In the genomic region with DNA sequence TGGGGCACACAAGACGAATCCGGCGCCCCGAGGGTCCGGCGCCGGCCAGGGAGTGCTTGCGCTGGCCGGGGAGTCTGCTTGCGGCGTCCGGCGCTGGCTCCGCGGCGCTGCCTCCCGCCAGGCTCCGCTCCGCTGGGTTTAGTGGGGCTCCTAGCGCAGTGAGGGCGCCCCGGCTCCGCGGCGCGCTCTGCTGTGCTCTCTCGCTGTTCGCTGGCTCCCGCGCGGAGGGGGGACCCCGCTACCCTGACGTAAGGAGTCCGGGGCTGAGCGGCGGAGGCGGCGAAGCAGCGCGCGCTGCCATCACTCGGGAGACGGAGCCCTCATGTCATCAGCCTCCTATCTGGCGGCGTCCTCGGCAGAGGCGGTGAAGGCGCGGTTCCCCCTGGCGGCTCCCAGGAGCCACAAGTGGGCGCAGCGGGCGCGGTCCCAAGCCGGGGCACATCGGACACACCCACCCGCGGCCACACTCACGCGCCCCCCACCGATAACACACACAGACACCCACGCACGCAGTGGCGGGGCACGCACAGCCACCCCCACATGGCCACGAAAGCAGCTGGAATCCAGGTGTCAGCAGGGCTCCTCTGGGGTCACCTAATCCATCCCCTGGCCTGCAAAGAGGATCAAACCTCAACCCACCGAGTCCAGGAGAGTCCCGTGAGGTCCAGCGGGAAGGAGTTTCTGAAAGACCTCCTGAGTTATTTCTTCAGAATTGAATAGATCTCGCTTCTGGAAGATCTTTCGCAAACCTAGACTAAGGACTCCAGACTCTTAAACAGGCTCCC, we compare ENCODE assay signal across 13 cellular contexts. TPM values are rescaled to one million over a fixed set of nuclear protein-coding genes. Genes with fewer than 3 reads are reported as not detected.
DNase-seq lines count a peak whose midpoint lies in the region; ATAC-seq and TF ChIP-seq lines count a peak whose summit lies in the region.
"Had no signal": no experiment of that assay in that cellular context is flagged by ENCODE, and none has a peak within 500 bp of the region (broad histone marks: within the 10 kb centered on the region; RNA-seq: fewer than 3 reads in every experiment).

A gene (minus strand): TSS at position 189 of the 785 bp plus-strand sequence. CDS start 482 bp downstream, outside the sequence.

- H3K4me1 ChIP-seq in iPS DF 6.9 (ENCODE audit: control insufficient read depth, insufficient read depth, low read length) (peaks cover 6% of the 10 kb centered on the region), suprapubic skin (peaks cover 30% of the 10 kb centered on the region), stomach (peaks cover 0 to 32% (median 17%) of the 10 kb centered on the region in 4 donors), vagina (peaks cover 13% of the 10 kb centered on the region)

- TF ChIP-seq POLR2A in suprapubic skin (IDR thresholded peaks at IDR 0.05) (no peak), stomach (IDR thresholded peaks at IDR 0.05) (no peak), vagina (IDR thresholded peaks at IDR 0.05) (no peak)

- ATAC-seq in left ventricle myocardium superior: peak; percentile 29
- no peak for ATAC-seq in Right ventricle myocardium superior (ENCODE audit: poor library complexity)
- ATAC-seq: activated T-cell treated with anti-CD3 and anti-CD28 coated beads, Interleukin-2, amount 50 U/mL, for 72 hours had no signal

- no peak within 1 kb of the TSS for H3K27ac Mint-ChIP-seq in activated T-helper 2 cell treated with anti-CD3 and anti-CD28 coated beads, Interferon-gamma antibody, Interleukin-2, Interleukin-4, amounts not matched to agents 10 μg/mL and 5 μg/mL and 100 μg/mL, durations not matched to agents 14 hours and 24 hours and 36 hours
- H3K27ac Mint-ChIP-seq: activated T-cell treated with anti-CD3 and anti-CD28 coated beads, Interleukin-2, amount 50 U/mL, for 72 hours; CD4-positive, CD25-positive, alpha-beta regulatory T cell; T-helper 2 cell treated with Interferon-gamma antibody and Interleukin-4, amounts not matched to agents 5 μg/mL and 100 μg/mL, for 36 hours had no signal

- H3K36me3 Mint-ChIP-seq in activated T-helper 2 cell treated with anti-CD3 and anti-CD28 coated beads, Interferon-gamma antibody, Interleukin-2, Interleukin-4, amounts not matched to agents 10 μg/mL and 5 μg/mL and 100 μg/mL, durations not matched to agents 14 hours and 24 hours and 36 hours (ENCODE audit: low read depth): no peaks in the 10 kb centered on the region
- H3K36me3 Mint-ChIP-seq: CD4-positive, CD25-positive, alpha-beta regulatory T cell had no signal

- H3K27me3 ChIP-seq in iPS DF 6.9 (ENCODE audit: control insufficient read depth, insufficient read depth, low read length) (peaks cover 27% of the 10 kb centered on the region), suprapubic skin (peaks cover 90% of the 10 kb centered on the region), stomach (peaks cover 26 to 96% (median 64%) of the 10 kb centered on the region in 3 donors), vagina (peaks cover 13% of the 10 kb centered on the region)

- DNase-seq in left ventricle myocardium superior (peak; percentile 31), Right ventricle myocardium superior (no peak), NCI-H526 treated with DMSO at 0.1 percent for 48 hours (lab: John Stamatoyannopoulos, UW) (peak; percentile 52), iPS DF 6.9 (ENCODE audit: low read depth, low spot score) (no peak), suprapubic skin (ENCODE audit: low spot score in 2 of 2) (no peak), stomach (no peak), vagina (ENCODE audit: extremely low spot score in 2 of 2) (no peak)
- no peak for DNase-seq in activated T-helper 2 cell treated with anti-CD3 and anti-CD28 coated beads, Interferon-gamma antibody, Interleukin-2, Interleukin-4, amounts not matched to agents 10 μg/mL and 5 μg/mL and 100 μg/mL, durations not matched to agents 14 hours and 24 hours and 36 hours (ENCODE audit: low spot score)
- DNase-seq: CD4-positive, CD25-positive, alpha-beta regulatory T cell; stimulated activated CD4-positive, alpha-beta T cell treated with anti-CD3 and anti-CD28 coated beads, Interleukin-1b, Interleukin-23, amount 100 ng/mL, for 48 hours had no signal

- intact Hi-C loops in left ventricle myocardium superior (cut with micrococcal nuclease) (no loop called here), Right ventricle myocardium superior (cut with DNase I) (no loop called here), stomach (cut with DNase I; ENCODE audit: low total_unique reads) (no loop called here), vagina (cut with DNase I) (no loop called here)
- intact Hi-C loops in activated T-helper 2 cell treated with anti-CD3 and anti-CD28 coated beads, Interferon-gamma antibody, Interleukin-2, Interleukin-4, amounts not matched to agents 10 μg/mL and 5 μg/mL and 100 μg/mL, durations not matched to agents 14 hours and 24 hours and 36 hours (cut with micrococcal nuclease): no loop called here

- TF ChIP-seq EP300 in suprapubic skin (IDR thresholded peaks at IDR 0.05) (no peak), stomach (IDR thresholded peaks at IDR 0.05) (no peak)

- H3K9me3 ChIP-seq in iPS DF 6.9 (ENCODE audit: control insufficient read depth, insufficient read depth, low read length) (no peaks in the 10 kb centered on the region), suprapubic skin (no peaks in the 10 kb centered on the region), stomach (no peaks in the 10 kb centered on the region), vagina (no peaks in the 10 kb centered on the region)

- no peaks in the 10 kb centered on the region for H3K4me1 Mint-ChIP-seq in activated T-helper 2 cell treated with anti-CD3 and anti-CD28 coated beads, Interferon-gamma antibody, Interleukin-2, Interleukin-4, amounts not matched to agents 10 μg/mL and 5 μg/mL and 100 μg/mL, durations not matched to agents 14 hours and 24 hours and 36 hours (ENCODE audit: low read depth)
- H3K4me1 Mint-ChIP-seq: CD4-positive, CD25-positive, alpha-beta regulatory T cell had no signal

- H3K4me3 Mint-ChIP-seq in activated T-helper 2 cell treated with anti-CD3 and anti-CD28 coated beads, Interferon-gamma antibody, Interleukin-2, Interleukin-4, amounts not matched to agents 10 μg/mL and 5 μg/mL and 100 μg/mL, durations not matched to agents 14 hours and 24 hours and 36 hours (ENCODE audit: low read depth): no peak within 1 kb of the TSS
- H3K4me3 Mint-ChIP-seq: CD4-positive, CD25-positive, alpha-beta regulatory T cell; T-helper 2 cell treated with Interferon-gamma antibody and Interleukin-4, amounts not matched to agents 5 μg/mL and 100 μg/mL, for 36 hours had no signal

- WGBS in iPS DF 6.9 (ENCODE audit: insufficient coverage, insufficient read length): no CpG with 5 or more reads among the region's 71 CpGs
- no CpG with 5 or more reads among the region's 71 CpGs for WGBS in suprapubic skin
- WGBS in stomach, 5 donors: 4 to 10% (median 4%) methylated on average over 21 to 71 of the region's 71 CpGs

- H3K4me3 ChIP-seq in iPS DF 6.9 (ENCODE audit: low read length) (peak within 1 kb of the TSS; percentile 33; the same call in 1 of the 2 replicates), suprapubic skin (peak within 1 kb of the TSS; percentile 36), stomach (no peak within 1 kb of the TSS), vagina (no peak within 1 kb of the TSS)

- peaks cover 43% of the 10 kb centered on the region for H3K27me3 Mint-ChIP-seq in activated T-helper 2 cell treated with anti-CD3 and anti-CD28 coated beads, Interferon-gamma antibody, Interleukin-2, Interleukin-4, amounts not matched to agents 10 μg/mL and 5 μg/mL and 100 μg/mL, durations not matched to agents 14 hours and 24 hours and 36 hours (ENCODE audit: low read depth)

- H3K9me3 Mint-ChIP-seq in activated T-helper 2 cell treated with anti-CD3 and anti-CD28 coated beads, Interferon-gamma antibody, Interleukin-2, Interleukin-4, amounts not matched to agents 10 μg/mL and 5 μg/mL and 100 μg/mL, durations not matched to agents 14 hours and 24 hours and 36 hours: no peaks in the 10 kb centered on the region
- H3K9me3 Mint-ChIP-seq: activated T-cell treated with anti-CD3 and anti-CD28 coated beads, Interleukin-2, amount 50 U/mL, for 72 hours; T-helper 2 cell treated with Interferon-gamma antibody and Interleukin-4, amounts not matched to agents 5 μg/mL and 100 μg/mL, for 36 hours had no signal

- TF ChIP-seq CTCF in suprapubic skin (IDR thresholded peaks at IDR 0.05) (no peak), stomach (IDR thresholded peaks at IDR 0.05) (no peak), vagina (IDR thresholded peaks at IDR 0.05) (no peak)

- H3K36me3 ChIP-seq in iPS DF 6.9 (ENCODE audit: control insufficient read depth, insufficient read depth, low read length): no peaks in the 10 kb centered on the region
- no peaks in the 10 kb centered on the region for H3K36me3 ChIP-seq in suprapubic skin
- H3K36me3 ChIP-seq in stomach: no peaks in the 10 kb centered on the region
- no peaks in the 10 kb centered on the region for H3K36me3 ChIP-seq in vagina

- H3K27ac ChIP-seq in iPS DF 6.9 (ENCODE audit: low read length): no peak within 1 kb of the TSS
- no peak within 1 kb of the TSS for H3K27ac ChIP-seq in suprapubic skin
- H3K27ac ChIP-seq in stomach: no peak within 1 kb of the TSS
- no peak within 1 kb of the TSS for H3K27ac ChIP-seq in vagina

RNA-seq across cellular contexts. Expression of the gene that starts here (rescaled TPM):
- total RNA-seq in left ventricle myocardium superior (not detected), Right ventricle myocardium superior (not detected), suprapubic skin (under 1 TPM in 1 of 4 donors, not detected in 3; 0.76 TPM), stomach (not detected), vagina (not detected)
- not detected for polyA plus RNA-seq in stomach
- not detected in 2 replicates for total RNA-seq in activated T-helper 2 cell treated with anti-CD3 and anti-CD28 coated beads, Interferon-gamma antibody, Interleukin-2, Interleukin-4, amounts not matched to agents 10 μg/mL and 5 μg/mL and 100 μg/mL, durations not matched to agents 14 hours and 24 hours and 36 hours
- total RNA-seq: activated T-cell treated with anti-CD3 and anti-CD28 coated beads, Interleukin-2, amount 50 U/mL, for 72 hours; CD4-positive, CD25-positive, alpha-beta regulatory T cell; glomerular endothelial cell had no signal
- polyA plus RNA-seq: CD4-positive, CD25-positive, alpha-beta regulatory T cell had no signal

Comparison
In these comparisons a context has a peak if more than half of its experiments do, and no peak if none do; other contexts are left out.
1. Peak in DNase-seq and ATAC-seq in left ventricle myocardium superior; RNA of the gene not detected or under 1 TPM.
2. H3K4me3 ChIP-seq: peak in iPS DF 6.9 (single experiment) and suprapubic skin (single experiment); none in stomach (0 of 4) and vagina (0 of 2).